In genomic region chr5:142358121-142358520, GRCh38 we compare ENCODE assay signal across 2 cellular contexts.
TF ChIP-seq lines count a peak whose summit lies in the region.

No MANE protein-coding gene starts in this region.

TF ChIP-seq in A549, 52 proteins besides CTCF, POLR2A, EP300 and RAD21:
- no peak for TF ChIP-seq NFE2L2 (conservative IDR thresholded peaks at IDR 0.05; ENCODE audit: low read length)
- no peak for TF ChIP-seq EHF (CRISPR knock-in tag; IDR thresholded peaks at IDR 0.05)
- TF ChIP-seq FOSB (CRISPR knock-in tag; IDR thresholded peaks at IDR 0.05) = no peak
- TF ChIP-seq JUN (IDR thresholded peaks at IDR 0.05) = no peak

TF ChIP-seq in HCT116, 20 proteins besides CTCF, POLR2A, EP300 and RAD21:
- TF ChIP-seq CBX3 (IDR thresholded peaks at IDR 0.05; ENCODE audit: low read depth) (no peak), SRF (IDR thresholded peaks at IDR 0.05; ENCODE audit: low read depth) (no peak)
